Comparison of ENCODE assay signal across 9 cellular contexts in the genomic region with DNA sequence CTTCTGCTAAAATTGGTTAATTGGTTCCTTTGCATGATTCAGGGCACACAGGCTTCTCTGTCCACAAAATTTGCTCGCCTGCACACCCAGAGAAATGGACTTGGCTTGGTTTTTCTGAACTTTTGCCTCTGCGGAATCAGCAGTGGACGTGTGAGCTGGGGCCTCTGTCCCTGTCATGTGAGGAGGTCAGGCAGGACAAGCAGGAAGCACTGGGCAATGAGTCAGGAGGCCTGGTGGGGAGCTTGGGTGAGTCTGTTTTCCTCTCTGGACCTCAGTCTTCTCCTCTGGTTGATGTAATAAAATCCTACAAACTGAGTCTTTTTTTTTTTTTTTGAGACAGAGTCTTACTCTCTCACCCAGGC. TPM values are rescaled to one million over a fixed set of nuclear protein-coding genes. Genes with fewer than 3 reads are reported as not detected.
DNase-seq lines count a peak whose midpoint lies in the region; ATAC-seq and TF ChIP-seq lines count a peak whose summit lies in the region.
"Had no signal": no experiment of that assay in that cellular context is flagged by ENCODE, and none has a peak within 500 bp of the region (broad histone marks: within the 10 kb centered on the region; RNA-seq: fewer than 3 reads in every experiment).

No MANE protein-coding gene starts in this region.

- peak overlapping the region in 2 of 4 donors; percentile 39 to 58 for H3K27ac ChIP-seq in tibial nerve

- POLR2A ChIA-PET in WTC11 (lab: Charles Lee) = interaction anchor here (1.1 kb wide), 1 partner anchor 14 kb away, joined by 4 read pairs; no protein-coding TSS in a partner anchor

- peak; percentile 31 to 36 for DNase-seq in Kasumi-1 (lab: John Stamatoyannopoulos, UW)
- peak; percentile 89 to 92 for DNase-seq in dermis microvascular lymphatic vessel endothelial cell (ENCODE audit: low read depth in 2 of 2)
- DNase-seq in lower leg skin (ENCODE audit: low spot score in 2 of 2) = peak; percentile 88 to 94
- peak; percentile 30 to 71 for DNase-seq in tibial nerve (ENCODE audit: low spot score in 2 of 2)
- no peak for DNase-seq in WTC11 (ENCODE audit: low spot score)
- no peak for DNase-seq in occipital lobe (lab: John Stamatoyannopoulos, UW)
- no peak for DNase-seq in NCI-H2107 (lab: John Stamatoyannopoulos, UW)
- DNase-seq in DMS79 treated with DMSO at 0.1 percent for 48 hours (lab: John Stamatoyannopoulos, UW) = no peak

- H3K4me3 Mint-ChIP-seq in WTC11 = no peak overlapping the region
- H3K4me3 Mint-ChIP-seq: central memory CD8-positive, alpha-beta T cell had no signal

- WGBS in lower leg skin, 2 donors = 15 to 17% methylated on average over 3 of the region's 3 CpGs
- WGBS in tibial nerve, 2 donors = 48 to 52% methylated on average over 2 to 3 of the region's 3 CpGs

- H3K4me1 ChIP-seq in tibial nerve = peaks cover 0 to 31% (median 5%) of the 10 kb centered on the region in 4 donors

- ATAC-seq in WTC11 = no peak

- intact Hi-C loops in lower leg skin (cut with DNase I; ENCODE audit: low total_unique reads) = no loop called here

- TF ChIP-seq EP300 in tibial nerve (IDR thresholded peaks at IDR 0.05) = peak in 1 of 2 donors; percentile 65

- peaks cover 2% of the 10 kb centered on the region; the same call in 1 of the 2 replicates for H3K36me3 Mint-ChIP-seq in WTC11

- CTCF ChIA-PET in WTC11 (lab: Charles Lee) = interaction anchor here (0.6 to 3.5 kb wide), 5 partner anchors 10 to 212 kb away, joined by 3 to 27 read pairs (median 5); no protein-coding TSS in a partner anchor

- peaks cover 0 to 6% (median 0%) of the 10 kb centered on the region in 4 donors for H3K9me3 ChIP-seq in tibial nerve

- no peak overlapping the region for H3K27ac Mint-ChIP-seq in WTC11

- H3K36me3 ChIP-seq in tibial nerve = no peaks in the 10 kb centered on the region

- H3K9me3 Mint-ChIP-seq in WTC11 = peaks cover 5% of the 10 kb centered on the region
- H3K9me3 Mint-ChIP-seq: central memory CD8-positive, alpha-beta T cell had no signal

- H3K27me3 Mint-ChIP-seq in WTC11 (ENCODE audit: low read depth) = peaks cover 6% of the 10 kb centered on the region

- TF ChIP-seq CTCF in lower leg skin (IDR thresholded peaks at IDR 0.05) = no peak
- no peak for TF ChIP-seq CTCF in tibial nerve (IDR thresholded peaks at IDR 0.05)
- TF ChIP-seq CTCF in WTC11 (IDR thresholded peaks at IDR 0.05) = no peak

- H3K4me1 Mint-ChIP-seq in WTC11 = no peaks in the 10 kb centered on the region
- H3K4me1 Mint-ChIP-seq: central memory CD8-positive, alpha-beta T cell had no signal

- H3K27me3 ChIP-seq in tibial nerve = peaks cover 0 to 10% of the 10 kb centered on the region in 2 donors

- no peak for TF ChIP-seq POLR2A in lower leg skin (IDR thresholded peaks at IDR 0.05)
- no peak for TF ChIP-seq POLR2A in tibial nerve (IDR thresholded peaks at IDR 0.05)

- H3K4me3 ChIP-seq in lower leg skin (ENCODE audit: low read depth, poor library complexity, severe bottlenecking) (no peak overlapping the region), tibial nerve (no peak overlapping the region)

TF ChIP-seq in WTC11, 78 proteins besides CTCF, POLR2A, EP300 and RAD21:
- TF ChIP-seq, protein P1, sequence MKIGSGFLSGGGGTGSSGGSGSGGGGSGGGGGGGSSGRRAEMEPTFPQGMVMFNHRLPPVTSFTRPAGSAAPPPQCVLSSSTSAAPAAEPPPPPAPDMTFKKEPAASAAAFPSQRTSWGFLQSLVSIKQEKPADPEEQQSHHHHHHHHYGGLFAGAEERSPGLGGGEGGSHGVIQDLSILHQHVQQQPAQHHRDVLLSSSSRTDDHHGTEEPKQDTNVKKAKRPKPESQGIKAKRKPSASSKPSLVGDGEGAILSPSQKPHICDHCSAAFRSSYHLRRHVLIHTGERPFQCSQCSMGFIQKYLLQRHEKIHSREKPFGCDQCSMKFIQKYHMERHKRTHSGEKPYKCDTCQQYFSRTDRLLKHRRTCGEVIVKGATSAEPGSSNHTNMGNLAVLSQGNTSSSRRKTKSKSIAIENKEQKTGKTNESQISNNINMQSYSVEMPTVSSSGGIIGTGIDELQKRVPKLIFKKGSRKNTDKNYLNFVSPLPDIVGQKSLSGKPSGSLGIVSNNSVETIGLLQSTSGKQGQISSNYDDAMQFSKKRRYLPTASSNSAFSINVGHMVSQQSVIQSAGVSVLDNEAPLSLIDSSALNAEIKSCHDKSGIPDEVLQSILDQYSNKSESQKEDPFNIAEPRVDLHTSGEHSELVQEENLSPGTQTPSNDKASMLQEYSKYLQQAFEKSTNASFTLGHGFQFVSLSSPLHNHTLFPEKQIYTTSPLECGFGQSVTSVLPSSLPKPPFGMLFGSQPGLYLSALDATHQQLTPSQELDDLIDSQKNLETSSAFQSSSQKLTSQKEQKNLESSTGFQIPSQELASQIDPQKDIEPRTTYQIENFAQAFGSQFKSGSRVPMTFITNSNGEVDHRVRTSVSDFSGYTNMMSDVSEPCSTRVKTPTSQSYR (CRISPR knock-in tag; IDR thresholded peaks at IDR 0.05) = no peak
- TF ChIP-seq, protein P2, sequence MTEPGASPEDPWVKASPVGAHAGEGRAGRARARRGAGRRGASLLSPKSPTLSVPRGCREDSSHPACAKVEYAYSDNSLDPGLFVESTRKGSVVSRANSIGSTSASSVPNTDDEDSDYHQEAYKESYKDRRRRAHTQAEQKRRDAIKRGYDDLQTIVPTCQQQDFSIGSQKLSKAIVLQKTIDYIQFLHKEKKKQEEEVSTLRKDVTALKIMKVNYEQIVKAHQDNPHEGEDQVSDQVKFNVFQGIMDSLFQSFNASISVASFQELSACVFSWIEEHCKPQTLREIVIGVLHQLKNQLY (CRISPR knock-in tag; IDR thresholded peaks at IDR 0.05) = no peak
- TF ChIP-seq MXD4 (CRISPR knock-in tag; IDR thresholded peaks at IDR 0.05; ENCODE audit: borderline replicate concordance) (no peak), RELA (CRISPR knock-in tag; IDR thresholded peaks at IDR 0.05; ENCODE audit: borderline replicate concordance) (no peak), PRRX2 (CRISPR knock-in tag; IDR thresholded peaks at IDR 0.05) (no peak)
- TF ChIP-seq, protein P3, sequence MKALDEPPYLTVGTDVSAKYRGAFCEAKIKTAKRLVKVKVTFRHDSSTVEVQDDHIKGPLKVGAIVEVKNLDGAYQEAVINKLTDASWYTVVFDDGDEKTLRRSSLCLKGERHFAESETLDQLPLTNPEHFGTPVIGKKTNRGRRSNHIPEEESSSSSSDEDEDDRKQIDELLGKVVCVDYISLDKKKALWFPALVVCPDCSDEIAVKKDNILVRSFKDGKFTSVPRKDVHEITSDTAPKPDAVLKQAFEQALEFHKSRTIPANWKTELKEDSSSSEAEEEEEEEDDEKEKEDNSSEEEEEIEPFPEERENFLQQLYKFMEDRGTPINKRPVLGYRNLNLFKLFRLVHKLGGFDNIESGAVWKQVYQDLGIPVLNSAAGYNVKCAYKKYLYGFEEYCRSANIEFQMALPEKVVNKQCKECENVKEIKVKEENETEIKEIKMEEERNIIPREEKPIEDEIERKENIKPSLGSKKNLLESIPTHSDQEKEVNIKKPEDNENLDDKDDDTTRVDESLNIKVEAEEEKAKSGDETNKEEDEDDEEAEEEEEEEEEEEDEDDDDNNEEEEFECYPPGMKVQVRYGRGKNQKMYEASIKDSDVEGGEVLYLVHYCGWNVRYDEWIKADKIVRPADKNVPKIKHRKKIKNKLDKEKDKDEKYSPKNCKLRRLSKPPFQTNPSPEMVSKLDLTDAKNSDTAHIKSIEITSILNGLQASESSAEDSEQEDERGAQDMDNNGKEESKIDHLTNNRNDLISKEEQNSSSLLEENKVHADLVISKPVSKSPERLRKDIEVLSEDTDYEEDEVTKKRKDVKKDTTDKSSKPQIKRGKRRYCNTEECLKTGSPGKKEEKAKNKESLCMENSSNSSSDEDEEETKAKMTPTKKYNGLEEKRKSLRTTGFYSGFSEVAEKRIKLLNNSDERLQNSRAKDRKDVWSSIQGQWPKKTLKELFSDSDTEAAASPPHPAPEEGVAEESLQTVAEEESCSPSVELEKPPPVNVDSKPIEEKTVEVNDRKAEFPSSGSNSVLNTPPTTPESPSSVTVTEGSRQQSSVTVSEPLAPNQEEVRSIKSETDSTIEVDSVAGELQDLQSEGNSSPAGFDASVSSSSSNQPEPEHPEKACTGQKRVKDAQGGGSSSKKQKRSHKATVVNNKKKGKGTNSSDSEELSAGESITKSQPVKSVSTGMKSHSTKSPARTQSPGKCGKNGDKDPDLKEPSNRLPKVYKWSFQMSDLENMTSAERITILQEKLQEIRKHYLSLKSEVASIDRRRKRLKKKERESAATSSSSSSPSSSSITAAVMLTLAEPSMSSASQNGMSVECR (CRISPR knock-in tag; IDR thresholded peaks at IDR 0.05; ENCODE audit: borderline replicate concordance) = no peak
- TF ChIP-seq, protein P4, sequence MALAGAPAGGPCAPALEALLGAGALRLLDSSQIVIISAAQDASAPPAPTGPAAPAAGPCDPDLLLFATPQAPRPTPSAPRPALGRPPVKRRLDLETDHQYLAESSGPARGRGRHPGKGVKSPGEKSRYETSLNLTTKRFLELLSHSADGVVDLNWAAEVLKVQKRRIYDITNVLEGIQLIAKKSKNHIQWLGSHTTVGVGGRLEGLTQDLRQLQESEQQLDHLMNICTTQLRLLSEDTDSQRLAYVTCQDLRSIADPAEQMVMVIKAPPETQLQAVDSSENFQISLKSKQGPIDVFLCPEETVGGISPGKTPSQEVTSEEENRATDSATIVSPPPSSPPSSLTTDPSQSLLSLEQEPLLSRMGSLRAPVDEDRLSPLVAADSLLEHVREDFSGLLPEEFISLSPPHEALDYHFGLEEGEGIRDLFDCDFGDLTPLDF (CRISPR knock-in tag; IDR thresholded peaks at IDR 0.05) = no peak
- TF ChIP-seq, protein P5, sequence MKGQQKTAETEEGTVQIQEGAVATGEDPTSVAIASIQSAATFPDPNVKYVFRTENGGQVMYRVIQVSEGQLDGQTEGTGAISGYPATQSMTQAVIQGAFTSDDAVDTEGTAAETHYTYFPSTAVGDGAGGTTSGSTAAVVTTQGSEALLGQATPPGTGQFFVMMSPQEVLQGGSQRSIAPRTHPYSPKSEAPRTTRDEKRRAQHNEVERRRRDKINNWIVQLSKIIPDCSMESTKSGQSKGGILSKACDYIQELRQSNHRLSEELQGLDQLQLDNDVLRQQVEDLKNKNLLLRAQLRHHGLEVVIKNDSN (CRISPR knock-in tag; IDR thresholded peaks at IDR 0.05) = no peak
- TF ChIP-seq, protein P6, sequence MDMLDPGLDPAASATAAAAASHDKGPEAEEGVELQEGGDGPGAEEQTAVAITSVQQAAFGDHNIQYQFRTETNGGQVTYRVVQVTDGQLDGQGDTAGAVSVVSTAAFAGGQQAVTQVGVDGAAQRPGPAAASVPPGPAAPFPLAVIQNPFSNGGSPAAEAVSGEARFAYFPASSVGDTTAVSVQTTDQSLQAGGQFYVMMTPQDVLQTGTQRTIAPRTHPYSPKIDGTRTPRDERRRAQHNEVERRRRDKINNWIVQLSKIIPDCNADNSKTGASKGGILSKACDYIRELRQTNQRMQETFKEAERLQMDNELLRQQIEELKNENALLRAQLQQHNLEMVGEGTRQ (CRISPR knock-in tag; IDR thresholded peaks at IDR 0.05) = no peak

RNA-seq across cellular contexts. Expression of a gene that starts 10.4 kb away (rescaled TPM):
- total RNA-seq in dermis microvascular lymphatic vessel endothelial cell = 18.6 and 52.2 TPM in 2 replicates
- 10 to 100 TPM; 31.7 to 72.7 (median 54.1) TPM for total RNA-seq in lower leg skin
- 1 to 10 TPM; 1.0 to 5.9 (median 2.6) TPM for total RNA-seq in tibial nerve
- total RNA-seq in WTC11 (2021) = 16.8 to 20.8 TPM (median 19.9 TPM) in 3 replicates
- 4.1 TPM for total RNA-seq in occipital lobe

Comparison
In these comparisons a context has a peak if more than half of its experiments do, and no peak if none do; other contexts are left out.
1. DNase-seq: peak in Kasumi-1 (2 of 2), dermis microvascular lymphatic vessel endothelial cell (2 of 2), lower leg skin (2 of 2) and tibial nerve (2 of 2); none in WTC11 (single experiment), occipital lobe (single experiment), NCI-H2107 (single experiment) and DMS79 treated with DMSO at 0.1 percent for 48 hours (single experiment).